ENCODE assay signal across 1 cellular context in the genomic region with DNA sequence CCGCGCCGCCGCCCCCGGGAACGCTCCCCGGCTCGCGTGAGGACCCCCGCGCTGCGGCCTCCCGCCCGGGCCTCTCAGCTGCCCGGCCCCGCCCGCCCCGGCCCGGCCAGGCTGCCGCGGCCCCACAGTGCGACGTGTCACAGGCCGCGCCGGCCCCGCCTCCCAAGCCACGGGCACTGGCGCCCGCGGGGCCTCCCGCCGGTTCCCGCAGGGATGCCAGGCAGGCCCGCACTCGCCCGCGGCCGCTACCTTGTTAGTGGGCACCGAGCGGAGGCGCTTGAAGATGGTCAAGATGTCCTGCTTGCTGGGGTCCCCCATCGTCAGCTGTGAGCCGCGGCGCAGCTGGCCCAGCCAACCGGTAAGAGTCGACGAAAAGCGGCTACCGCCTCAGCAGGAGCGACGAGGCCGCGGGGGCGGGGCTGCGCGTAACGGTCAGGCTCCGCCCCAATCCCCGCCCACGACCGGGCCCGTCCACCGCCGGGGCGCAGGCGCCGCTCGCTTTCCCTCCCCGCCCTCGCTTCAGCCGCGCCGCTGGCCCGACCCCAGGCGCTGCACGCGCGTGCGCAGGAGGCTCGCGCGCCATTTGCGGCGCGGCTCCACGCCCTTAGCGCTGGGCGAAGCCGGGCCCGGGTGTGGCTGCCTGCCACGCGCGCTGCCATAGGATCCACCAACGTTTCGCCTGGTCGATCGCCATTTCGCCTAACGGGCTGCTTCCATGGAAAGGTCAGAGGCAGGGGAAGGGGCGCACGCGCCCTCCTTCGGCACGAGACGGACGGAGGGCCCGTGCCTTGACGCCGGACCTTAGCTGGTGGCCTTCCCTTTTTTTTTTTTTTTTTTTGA.
TF ChIP-seq lines count a peak whose summit lies in the region.

A gene with protein sequence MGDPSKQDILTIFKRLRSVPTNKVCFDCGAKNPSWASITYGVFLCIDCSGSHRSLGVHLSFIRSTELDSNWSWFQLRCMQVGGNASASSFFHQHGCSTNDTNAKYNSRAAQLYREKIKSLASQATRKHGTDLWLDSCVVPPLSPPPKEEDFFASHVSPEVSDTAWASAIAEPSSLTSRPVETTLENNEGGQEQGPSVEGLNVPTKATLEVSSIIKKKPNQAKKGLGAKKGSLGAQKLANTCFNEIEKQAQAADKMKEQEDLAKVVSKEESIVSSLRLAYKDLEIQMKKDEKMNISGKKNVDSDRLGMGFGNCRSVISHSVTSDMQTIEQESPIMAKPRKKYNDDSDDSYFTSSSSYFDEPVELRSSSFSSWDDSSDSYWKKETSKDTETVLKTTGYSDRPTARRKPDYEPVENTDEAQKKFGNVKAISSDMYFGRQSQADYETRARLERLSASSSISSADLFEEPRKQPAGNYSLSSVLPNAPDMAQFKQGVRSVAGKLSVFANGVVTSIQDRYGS (minus strand): TSS at position 409 of the 840 bp plus-strand sequence. CDS start 91 bp downstream, at position 318.

TF ChIP-seq in GM12878, 131 proteins besides CTCF, POLR2A, EP300 and RAD21 (continued from another document and continues in another):
- TF ChIP-seq, protein P1, sequence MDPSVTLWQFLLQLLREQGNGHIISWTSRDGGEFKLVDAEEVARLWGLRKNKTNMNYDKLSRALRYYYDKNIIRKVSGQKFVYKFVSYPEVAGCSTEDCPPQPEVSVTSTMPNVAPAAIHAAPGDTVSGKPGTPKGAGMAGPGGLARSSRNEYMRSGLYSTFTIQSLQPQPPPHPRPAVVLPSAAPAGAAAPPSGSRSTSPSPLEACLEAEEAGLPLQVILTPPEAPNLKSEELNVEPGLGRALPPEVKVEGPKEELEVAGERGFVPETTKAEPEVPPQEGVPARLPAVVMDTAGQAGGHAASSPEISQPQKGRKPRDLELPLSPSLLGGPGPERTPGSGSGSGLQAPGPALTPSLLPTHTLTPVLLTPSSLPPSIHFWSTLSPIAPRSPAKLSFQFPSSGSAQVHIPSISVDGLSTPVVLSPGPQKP (IDR thresholded peaks at IDR 0.05; ENCODE audit: low read depth, low read length) = 0 out of 2 replicates have a peak, but pooled peaks have one; percentile 28
- TF ChIP-seq EGR1 (IDR thresholded peaks at IDR 0.05; ENCODE audit: borderline replicate concordance in 1 of 2, low read depth in 2 of 2, low read length in 2 of 2) = peak in 1 of 2 experiments; percentile 91; a peak in 2 of 3 replicates
- TF ChIP-seq, protein P2, sequence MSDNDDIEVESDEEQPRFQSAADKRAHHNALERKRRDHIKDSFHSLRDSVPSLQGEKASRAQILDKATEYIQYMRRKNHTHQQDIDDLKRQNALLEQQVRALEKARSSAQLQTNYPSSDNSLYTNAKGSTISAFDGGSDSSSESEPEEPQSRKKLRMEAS (IDR thresholded peaks at IDR 0.05; ENCODE audit: low read depth, low read length) = peak; percentile 99
- peak; percentile 43; the same call in 1 of the 2 replicates for TF ChIP-seq HCFC1 (IDR thresholded peaks at IDR 0.05; ENCODE audit: low read length)
- TF ChIP-seq, protein P3, sequence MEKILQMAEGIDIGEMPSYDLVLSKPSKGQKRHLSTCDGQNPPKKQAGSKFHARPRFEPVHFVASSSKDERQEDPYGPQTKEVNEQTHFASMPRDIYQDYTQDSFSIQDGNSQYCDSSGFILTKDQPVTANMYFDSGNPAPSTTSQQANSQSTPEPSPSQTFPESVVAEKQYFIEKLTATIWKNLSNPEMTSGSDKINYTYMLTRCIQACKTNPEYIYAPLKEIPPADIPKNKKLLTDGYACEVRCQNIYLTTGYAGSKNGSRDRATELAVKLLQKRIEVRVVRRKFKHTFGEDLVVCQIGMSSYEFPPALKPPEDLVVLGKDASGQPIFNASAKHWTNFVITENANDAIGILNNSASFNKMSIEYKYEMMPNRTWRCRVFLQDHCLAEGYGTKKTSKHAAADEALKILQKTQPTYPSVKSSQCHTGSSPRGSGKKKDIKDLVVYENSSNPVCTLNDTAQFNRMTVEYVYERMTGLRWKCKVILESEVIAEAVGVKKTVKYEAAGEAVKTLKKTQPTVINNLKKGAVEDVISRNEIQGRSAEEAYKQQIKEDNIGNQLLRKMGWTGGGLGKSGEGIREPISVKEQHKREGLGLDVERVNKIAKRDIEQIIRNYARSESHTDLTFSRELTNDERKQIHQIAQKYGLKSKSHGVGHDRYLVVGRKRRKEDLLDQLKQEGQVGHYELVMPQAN (conservative IDR thresholded peaks at IDR 0.05) = peak; percentile 95
- TF ChIP-seq, protein P4, sequence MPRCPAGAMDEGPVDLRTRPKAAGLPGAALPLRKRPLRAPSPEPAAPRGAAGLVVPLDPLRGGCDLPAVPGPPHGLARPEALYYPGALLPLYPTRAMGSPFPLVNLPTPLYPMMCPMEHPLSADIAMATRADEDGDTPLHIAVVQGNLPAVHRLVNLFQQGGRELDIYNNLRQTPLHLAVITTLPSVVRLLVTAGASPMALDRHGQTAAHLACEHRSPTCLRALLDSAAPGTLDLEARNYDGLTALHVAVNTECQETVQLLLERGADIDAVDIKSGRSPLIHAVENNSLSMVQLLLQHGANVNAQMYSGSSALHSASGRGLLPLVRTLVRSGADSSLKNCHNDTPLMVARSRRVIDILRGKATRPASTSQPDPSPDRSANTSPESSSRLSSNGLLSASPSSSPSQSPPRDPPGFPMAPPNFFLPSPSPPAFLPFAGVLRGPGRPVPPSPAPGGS (IDR thresholded peaks at IDR 0.05; ENCODE audit: borderline replicate concordance, insufficient read depth, low read depth, low read length, poor library complexity, severe bottlenecking) = peak; percentile 71
- TF ChIP-seq, protein P5, sequence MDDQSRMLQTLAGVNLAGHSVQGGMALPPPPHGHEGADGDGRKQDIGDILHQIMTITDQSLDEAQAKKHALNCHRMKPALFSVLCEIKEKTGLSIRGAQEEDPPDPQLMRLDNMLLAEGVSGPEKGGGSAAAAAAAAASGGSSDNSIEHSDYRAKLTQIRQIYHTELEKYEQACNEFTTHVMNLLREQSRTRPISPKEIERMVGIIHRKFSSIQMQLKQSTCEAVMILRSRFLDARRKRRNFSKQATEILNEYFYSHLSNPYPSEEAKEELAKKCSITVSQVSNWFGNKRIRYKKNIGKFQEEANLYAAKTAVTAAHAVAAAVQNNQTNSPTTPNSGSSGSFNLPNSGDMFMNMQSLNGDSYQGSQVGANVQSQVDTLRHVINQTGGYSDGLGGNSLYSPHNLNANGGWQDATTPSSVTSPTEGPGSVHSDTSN (IDR thresholded peaks at IDR 0.05; ENCODE audit: insufficient replicate concordance, low read depth, low read length) = peak; percentile 12
- TF ChIP-seq YBX1 (IDR thresholded peaks at IDR 0.05) = no peak
- TF ChIP-seq NR2C2 (IDR thresholded peaks at IDR 0.05; ENCODE audit: borderline replicate concordance, control insufficient read depth, insufficient read length, low read depth) = no peak
- TF ChIP-seq RAD51 (IDR thresholded peaks at IDR 0.05) = no peak
- peak; percentile 70; the same call in 1 of the 2 replicates for TF ChIP-seq CREM (IDR thresholded peaks at IDR 0.05; ENCODE audit: low read depth)
- TF ChIP-seq GATAD2B (conservative IDR thresholded peaks at IDR 0.05; ENCODE audit: low read depth) = peak; percentile 93; the same call in 1 of the 2 replicates
- TF ChIP-seq NR2F1 (conservative IDR thresholded peaks at IDR 0.05) = peak; percentile 48
- TF ChIP-seq RCOR1 (conservative IDR thresholded peaks at IDR 0.05; ENCODE audit: low read depth, low read length) = peak; percentile 48; the same call in 1 of the 2 replicates
- TF ChIP-seq JUND (IDR thresholded peaks at IDR 0.05; ENCODE audit: low read depth, low read length) = no peak
- TF ChIP-seq TCF12 (IDR thresholded peaks at IDR 0.05; ENCODE audit: low read depth, low read length) = peak; percentile 66; the same call in 1 of the 2 replicates
- TF ChIP-seq ZNF217 (IDR thresholded peaks at IDR 0.05) = no peak
- TF ChIP-seq, protein P6, sequence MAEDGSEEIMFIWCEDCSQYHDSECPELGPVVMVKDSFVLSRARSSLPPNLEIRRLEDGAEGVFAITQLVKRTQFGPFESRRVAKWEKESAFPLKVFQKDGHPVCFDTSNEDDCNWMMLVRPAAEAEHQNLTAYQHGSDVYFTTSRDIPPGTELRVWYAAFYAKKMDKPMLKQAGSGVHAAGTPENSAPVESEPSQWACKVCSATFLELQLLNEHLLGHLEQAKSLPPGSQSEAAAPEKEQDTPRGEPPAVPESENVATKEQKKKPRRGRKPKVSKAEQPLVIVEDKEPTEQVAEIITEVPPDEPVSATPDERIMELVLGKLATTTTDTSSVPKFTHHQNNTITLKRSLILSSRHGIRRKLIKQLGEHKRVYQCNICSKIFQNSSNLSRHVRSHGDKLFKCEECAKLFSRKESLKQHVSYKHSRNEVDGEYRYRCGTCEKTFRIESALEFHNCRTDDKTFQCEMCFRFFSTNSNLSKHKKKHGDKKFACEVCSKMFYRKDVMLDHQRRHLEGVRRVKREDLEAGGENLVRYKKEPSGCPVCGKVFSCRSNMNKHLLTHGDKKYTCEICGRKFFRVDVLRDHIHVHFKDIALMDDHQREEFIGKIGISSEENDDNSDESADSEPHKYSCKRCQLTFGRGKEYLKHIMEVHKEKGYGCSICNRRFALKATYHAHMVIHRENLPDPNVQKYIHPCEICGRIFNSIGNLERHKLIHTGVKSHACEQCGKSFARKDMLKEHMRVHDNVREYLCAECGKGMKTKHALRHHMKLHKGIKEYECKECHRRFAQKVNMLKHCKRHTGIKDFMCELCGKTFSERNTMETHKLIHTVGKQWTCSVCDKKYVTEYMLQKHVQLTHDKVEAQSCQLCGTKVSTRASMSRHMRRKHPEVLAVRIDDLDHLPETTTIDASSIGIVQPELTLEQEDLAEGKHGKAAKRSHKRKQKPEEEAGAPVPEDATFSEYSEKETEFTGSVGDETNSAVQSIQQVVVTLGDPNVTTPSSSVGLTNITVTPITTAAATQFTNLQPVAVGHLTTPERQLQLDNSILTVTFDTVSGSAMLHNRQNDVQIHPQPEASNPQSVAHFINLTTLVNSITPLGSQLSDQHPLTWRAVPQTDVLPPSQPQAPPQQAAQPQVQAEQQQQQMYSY (CRISPR knock-in tag; IDR thresholded peaks at IDR 0.05) = no peak
- peak; percentile 86 for TF ChIP-seq POLR2AphosphoS2 (IDR thresholded peaks at IDR 0.05; ENCODE audit: low read depth, low read length)
- TF ChIP-seq ZNF274 (IDR thresholded peaks at IDR 0.05; ENCODE audit: insufficient read depth, insufficient read length) = no peak
- no peak for TF ChIP-seq SMAD1 (IDR thresholded peaks at IDR 0.05; ENCODE audit: low read depth, partially characterized antibody)
- TF ChIP-seq, protein P7, sequence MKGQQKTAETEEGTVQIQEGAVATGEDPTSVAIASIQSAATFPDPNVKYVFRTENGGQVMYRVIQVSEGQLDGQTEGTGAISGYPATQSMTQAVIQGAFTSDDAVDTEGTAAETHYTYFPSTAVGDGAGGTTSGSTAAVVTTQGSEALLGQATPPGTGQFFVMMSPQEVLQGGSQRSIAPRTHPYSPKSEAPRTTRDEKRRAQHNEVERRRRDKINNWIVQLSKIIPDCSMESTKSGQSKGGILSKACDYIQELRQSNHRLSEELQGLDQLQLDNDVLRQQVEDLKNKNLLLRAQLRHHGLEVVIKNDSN (IDR thresholded peaks at IDR 0.05; ENCODE audit: borderline replicate concordance, extremely low read length, insufficient read depth, low read depth, low read length) = no peak
- peak; percentile 95 for TF ChIP-seq IKZF1 (conservative IDR thresholded peaks at IDR 0.05)
- peak; percentile 40 to 72; a peak in 2 of 4 replicates for TF ChIP-seq BHLHE40 (IDR thresholded peaks at IDR 0.05; ENCODE audit: borderline replicate concordance in 1 of 2, low read depth in 2 of 2, low read length in 1 of 2)
- TF ChIP-seq RUNX3 (IDR thresholded peaks at IDR 0.05; ENCODE audit: low read length) = 0 out of 2 replicates have a peak, but pooled peaks have one; percentile 5
- no peak for TF ChIP-seq EED (IDR thresholded peaks at IDR 0.05; ENCODE audit: low read depth)
- TF ChIP-seq TBL1XR1 (IDR thresholded peaks at IDR 0.05; ENCODE audit: low read depth, low read length) = peak; percentile 48; the same call in 1 of the 2 replicates
- TF ChIP-seq RFX5 (IDR thresholded peaks at IDR 0.05; ENCODE audit: low read depth, low read length) = no peak
- peak; percentile 58 for TF ChIP-seq BACH1 (IDR thresholded peaks at IDR 0.05; ENCODE audit: borderline replicate concordance)
- peak; percentile 86 for TF ChIP-seq CREB1 (IDR thresholded peaks at IDR 0.05; ENCODE audit: low read depth)
- no peak for TF ChIP-seq SMARCA5 (IDR thresholded peaks at IDR 0.05)
- TF ChIP-seq CHD2 (IDR thresholded peaks at IDR 0.05; ENCODE audit: borderline replicate concordance, low read depth, low read length) = 0 out of 2 replicates have a peak, but pooled peaks have one; percentile 44
- TF ChIP-seq KLF5 (IDR thresholded peaks at IDR 0.05; ENCODE audit: partially characterized antibody) = peak; percentile 78
- TF ChIP-seq POLR2AphosphoS5 (IDR thresholded peaks at IDR 0.05; ENCODE audit: low read length) = peak; percentile 81
- TF ChIP-seq, protein P8, sequence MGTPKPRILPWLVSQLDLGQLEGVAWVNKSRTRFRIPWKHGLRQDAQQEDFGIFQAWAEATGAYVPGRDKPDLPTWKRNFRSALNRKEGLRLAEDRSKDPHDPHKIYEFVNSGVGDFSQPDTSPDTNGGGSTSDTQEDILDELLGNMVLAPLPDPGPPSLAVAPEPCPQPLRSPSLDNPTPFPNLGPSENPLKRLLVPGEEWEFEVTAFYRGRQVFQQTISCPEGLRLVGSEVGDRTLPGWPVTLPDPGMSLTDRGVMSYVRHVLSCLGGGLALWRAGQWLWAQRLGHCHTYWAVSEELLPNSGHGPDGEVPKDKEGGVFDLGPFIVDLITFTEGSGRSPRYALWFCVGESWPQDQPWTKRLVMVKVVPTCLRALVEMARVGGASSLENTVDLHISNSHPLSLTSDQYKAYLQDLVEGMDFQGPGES (IDR thresholded peaks at IDR 0.05) = no peak
- TF ChIP-seq, protein P9, sequence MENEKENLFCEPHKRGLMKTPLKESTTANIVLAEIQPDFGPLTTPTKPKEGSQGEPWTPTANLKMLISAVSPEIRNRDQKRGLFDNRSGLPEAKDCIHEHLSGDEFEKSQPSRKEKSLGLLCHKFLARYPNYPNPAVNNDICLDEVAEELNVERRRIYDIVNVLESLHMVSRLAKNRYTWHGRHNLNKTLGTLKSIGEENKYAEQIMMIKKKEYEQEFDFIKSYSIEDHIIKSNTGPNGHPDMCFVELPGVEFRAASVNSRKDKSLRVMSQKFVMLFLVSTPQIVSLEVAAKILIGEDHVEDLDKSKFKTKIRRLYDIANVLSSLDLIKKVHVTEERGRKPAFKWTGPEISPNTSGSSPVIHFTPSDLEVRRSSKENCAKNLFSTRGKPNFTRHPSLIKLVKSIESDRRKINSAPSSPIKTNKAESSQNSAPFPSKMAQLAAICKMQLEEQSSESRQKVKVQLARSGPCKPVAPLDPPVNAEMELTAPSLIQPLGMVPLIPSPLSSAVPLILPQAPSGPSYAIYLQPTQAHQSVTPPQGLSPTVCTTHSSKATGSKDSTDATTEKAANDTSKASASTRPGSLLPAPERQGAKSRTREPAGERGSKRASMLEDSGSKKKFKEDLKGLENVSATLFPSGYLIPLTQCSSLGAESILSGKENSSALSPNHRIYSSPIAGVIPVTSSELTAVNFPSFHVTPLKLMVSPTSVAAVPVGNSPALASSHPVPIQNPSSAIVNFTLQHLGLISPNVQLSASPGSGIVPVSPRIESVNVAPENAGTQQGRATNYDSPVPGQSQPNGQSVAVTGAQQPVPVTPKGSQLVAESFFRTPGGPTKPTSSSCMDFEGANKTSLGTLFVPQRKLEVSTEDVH (IDR thresholded peaks at IDR 0.05; ENCODE audit: low read depth, partially characterized antibody) = no peak
- TF ChIP-seq YY1 (IDR thresholded peaks at IDR 0.05; ENCODE audit: low read depth, low read length) = peak; percentile 86
- TF ChIP-seq MXI1 (IDR thresholded peaks at IDR 0.05; ENCODE audit: low read depth, low read length) = peak; percentile 53
